ENCODE assay signal across 8 cellular contexts in genomic region chr20:18632196-18632789, GRCh38. TPM values are rescaled to one million over a fixed set of nuclear protein-coding genes. Genes with fewer than 3 reads are reported as not detected.
DNase-seq lines count a peak whose midpoint lies in the region; ATAC-seq and TF ChIP-seq lines count a peak whose summit lies in the region.

No MANE protein-coding gene starts in this region.

- no peak overlapping the region for H3K27ac Mint-ChIP-seq in activated CD8-positive, alpha-beta T cell treated with anti-CD3 and anti-CD28 coated beads for 36 hours
- H3K27ac Mint-ChIP-seq in endodermal cell: no peak overlapping the region
- no peak overlapping the region for H3K27ac Mint-ChIP-seq in stimulated activated memory B cell treated with anti-CD40 and anti-IgM and Interleukin-4, amounts not matched to agents 10 μg/mL and 1 μg/mL and 100 μg/mL, for 72 hours

- no peaks in the 10 kb centered on the region for H3K9me3 Mint-ChIP-seq in activated CD8-positive, alpha-beta T cell treated with anti-CD3 and anti-CD28 coated beads for 36 hours
- no peaks in the 10 kb centered on the region for H3K9me3 Mint-ChIP-seq in endodermal cell
- no peaks in the 10 kb centered on the region for H3K9me3 Mint-ChIP-seq in stimulated activated memory B cell treated with anti-CD40 and anti-IgM and Interleukin-4, amounts not matched to agents 10 μg/mL and 1 μg/mL and 100 μg/mL, for 72 hours

- H3K4me1 ChIP-seq in endodermal cell (ENCODE audit: control insufficient read depth, insufficient read depth, low read length) (peaks cover 6% of the 10 kb centered on the region), mesenchymal stem cell (ENCODE audit: control insufficient read depth, insufficient read depth, low read depth, low read length) (peaks cover 2% of the 10 kb centered on the region)

- H3K27me3 ChIP-seq in endodermal cell (ENCODE audit: control insufficient read depth, insufficient read depth, low read length, poor library complexity, severe bottlenecking): no peaks in the 10 kb centered on the region
- no peaks in the 10 kb centered on the region for H3K27me3 ChIP-seq in mesenchymal stem cell (ENCODE audit: control insufficient read depth in 1 of 2, insufficient read depth in 1 of 2, low read length in 2 of 2)

- H2AK5ac ChIP-seq in mesenchymal stem cell (ENCODE audit: low read length, severe bottlenecking): no peak overlapping the region

- H2BK120ac ChIP-seq in mesenchymal stem cell (ENCODE audit: low read depth, low read length): no peak overlapping the region

- H3K9ac ChIP-seq in endodermal cell (ENCODE audit: extremely low read depth, low read length, poor library complexity, severe bottlenecking) (no peak overlapping the region), mesenchymal stem cell (ENCODE audit: low read length) (no peak overlapping the region)

- no peak overlapping the region for H3K4me2 ChIP-seq in mesenchymal stem cell (ENCODE audit: low read length, poor library complexity, severe bottlenecking)

- no peak overlapping the region for H3K14ac ChIP-seq in mesenchymal stem cell (ENCODE audit: low read length in 2 of 2)

- no peak overlapping the region for H3K4ac ChIP-seq in mesenchymal stem cell (ENCODE audit: low read depth in 1 of 2, low read length in 2 of 2)

- TF ChIP-seq CTCF in activated CD8-positive, alpha-beta T cell treated with anti-CD3 and anti-CD28 coated beads for 36 hours (IDR thresholded peaks at IDR 0.05): peak; percentile 96
- TF ChIP-seq CTCF in endodermal cell (conservative IDR thresholded peaks at IDR 0.05): peak; percentile 99

- no peak overlapping the region for H2BK15ac ChIP-seq in mesenchymal stem cell (ENCODE audit: low read depth, poor library complexity, severe bottlenecking)

- H3K27ac ChIP-seq in endodermal cell (ENCODE audit: low read depth, low read length) (no peak overlapping the region), mesenchymal stem cell (ENCODE audit: low read length, poor library complexity, severe bottlenecking) (no peak overlapping the region)

- H2AFZ ChIP-seq in mesenchymal stem cell (ENCODE audit: low read depth, low read length): no peak overlapping the region

- peaks cover 13% of the 10 kb centered on the region for H3K79me1 ChIP-seq in mesenchymal stem cell (replicated peaks; ENCODE audit: low read length, poor library complexity, severe bottlenecking)

- peaks cover 20% of the 10 kb centered on the region for H3K36me3 Mint-ChIP-seq in activated CD8-positive, alpha-beta T cell treated with anti-CD3 and anti-CD28 coated beads for 36 hours (ENCODE audit: low read depth)
- peaks cover 9% of the 10 kb centered on the region for H3K36me3 Mint-ChIP-seq in endodermal cell (ENCODE audit: low read depth)
- peaks cover 38% of the 10 kb centered on the region for H3K36me3 Mint-ChIP-seq in stimulated activated memory B cell treated with anti-CD40 and anti-IgM and Interleukin-4, amounts not matched to agents 10 μg/mL and 1 μg/mL and 100 μg/mL, for 72 hours

- H3K36me3 ChIP-seq in endodermal cell (ENCODE audit: control insufficient read depth, insufficient read depth, low read length) (no peaks in the 10 kb centered on the region), mesenchymal stem cell (ENCODE audit: control insufficient read depth in 1 of 2, insufficient read depth in 2 of 2, low read depth in 1 of 2, low read length in 2 of 2) (peaks cover 15 to 23% of the 10 kb centered on the region in 2 experiments)

- H3K4me3 ChIP-seq in endodermal cell (ENCODE audit: low read length): no peak overlapping the region
- H3K4me3 ChIP-seq in mesenchymal stem cell (ENCODE audit: insufficient read depth in 1 of 2, low read depth in 1 of 2, low read length in 2 of 2): no peak overlapping the region

- no peaks in the 10 kb centered on the region for H3K4me1 Mint-ChIP-seq in activated CD8-positive, alpha-beta T cell treated with anti-CD3 and anti-CD28 coated beads for 36 hours (ENCODE audit: low read depth)
- peaks cover 26% of the 10 kb centered on the region for H3K4me1 Mint-ChIP-seq in endodermal cell
- peaks cover 16% of the 10 kb centered on the region for H3K4me1 Mint-ChIP-seq in stimulated activated memory B cell treated with anti-CD40 and anti-IgM and Interleukin-4, amounts not matched to agents 10 μg/mL and 1 μg/mL and 100 μg/mL, for 72 hours

- CTCF ChIA-PET in activated CD8-positive, alpha-beta T cell treated with anti-CD3 and anti-CD28 coated beads for 36 hours (lab: Charles Lee): interaction anchor here (0.5 to 2.4 kb wide), 31 partner anchors 9 to 956 kb away, joined by 3 to 14 read pairs (median 3); no protein-coding TSS in a partner anchor

- H3K9me3 ChIP-seq in endodermal cell (ENCODE audit: control insufficient read depth, low read length) (no peaks in the 10 kb centered on the region), mesenchymal stem cell (ENCODE audit: control insufficient read depth, low read length) (no peaks in the 10 kb centered on the region)

- intact Hi-C loops in activated CD8-positive, alpha-beta T cell treated with anti-CD3 and anti-CD28 coated beads for 36 hours (cut with micrococcal nuclease): no loop called here

- H4K91ac ChIP-seq in mesenchymal stem cell (ENCODE audit: low read length): no peak overlapping the region

- ATAC-seq in GM21360 (IDR thresholded peaks at IDR 0.05; ENCODE audit: unreplicated experiment): peak; percentile 93
- ATAC-seq in activated CD8-positive, alpha-beta T cell treated with anti-CD3 and anti-CD28 coated beads for 36 hours: peak; percentile 94
- peak; percentile 87 for ATAC-seq in stimulated activated memory B cell treated with anti-CD40 and anti-IgM and Interleukin-4, amounts not matched to agents 10 μg/mL and 1 μg/mL and 100 μg/mL, for 72 hours

- H3K18ac ChIP-seq in mesenchymal stem cell (ENCODE audit: low read depth in 1 of 2, low read length in 2 of 2): no peak overlapping the region

- H3K4me3 Mint-ChIP-seq in activated CD8-positive, alpha-beta T cell treated with anti-CD3 and anti-CD28 coated beads for 36 hours: no peak overlapping the region
- H3K4me3 Mint-ChIP-seq in endodermal cell: no peak overlapping the region
- no peak overlapping the region for H3K4me3 Mint-ChIP-seq in stimulated activated memory B cell treated with anti-CD40 and anti-IgM and Interleukin-4, amounts not matched to agents 10 μg/mL and 1 μg/mL and 100 μg/mL, for 72 hours

- H3K23ac ChIP-seq in mesenchymal stem cell (ENCODE audit: low read length in 2 of 2): no peak overlapping the region

- DNase-seq in Caki2 (ENCODE audit: low read depth): peak; percentile 51
- DNase-seq in HK-2 (ENCODE audit: unreplicated experiment): peak; percentile 61
- DNase-seq in NCI-H774 (lab: John Stamatoyannopoulos, UW): peak; percentile 26
- DNase-seq in activated CD8-positive, alpha-beta T cell treated with anti-CD3 and anti-CD28 coated beads for 36 hours: peak; percentile 74
- DNase-seq in endodermal cell: peak; percentile 92
- DNase-seq in mesenchymal stem cell: peak; percentile 69

- H2BK12ac ChIP-seq in mesenchymal stem cell (ENCODE audit: low read length in 2 of 2): no peak overlapping the region

- H2BK5ac ChIP-seq in mesenchymal stem cell (ENCODE audit: low read depth, low read length, poor library complexity, severe bottlenecking): no peak overlapping the region

- POLR2A ChIA-PET in activated CD8-positive, alpha-beta T cell treated with anti-CD3 and anti-CD28 coated beads for 36 hours (lab: Charles Lee): no interaction called here

- WGBS in endodermal cell (ENCODE audit: insufficient coverage in 1 of 2, insufficient read length in 1 of 2), 2 experiments: 0 to 17% methylated on average over 1 to 7 of the region's 7 CpGs
- 4% methylated on average over 4 of the region's 7 CpGs for WGBS in mesenchymal stem cell

- no peaks in the 10 kb centered on the region for H3K27me3 Mint-ChIP-seq in activated CD8-positive, alpha-beta T cell treated with anti-CD3 and anti-CD28 coated beads for 36 hours
- H3K27me3 Mint-ChIP-seq in endodermal cell (ENCODE audit: insufficient read depth): no peaks in the 10 kb centered on the region
- H3K27me3 Mint-ChIP-seq in stimulated activated memory B cell treated with anti-CD40 and anti-IgM and Interleukin-4, amounts not matched to agents 10 μg/mL and 1 μg/mL and 100 μg/mL, for 72 hours: no peaks in the 10 kb centered on the region

- no peak overlapping the region for H4K8ac ChIP-seq in mesenchymal stem cell (ENCODE audit: low read length)

- in situ Hi-C loops in Caki2 (cut with HindIII; ENCODE audit: low pct_unique_long_range_greater_than_20kb, low sequenced_read_pairs): loop anchor here (25.0 kb wide), 1 partner anchor 305 kb away; no protein-coding TSS in a partner anchor

RNA-seq across cellular contexts. Expression of gene DTD1, which starts 44.4 kb away (rescaled TPM):
- total RNA-seq in Caki2 (2014; rRNA removed; shearing (Covaris generic); ENCODE audit: low replicate concordance): 208 and 236 TPM in 2 replicates
- 10 to 100 TPM; 52.3 to 53.5 TPM for total RNA-seq in activated CD8-positive, alpha-beta T cell treated with anti-CD3 and anti-CD28 coated beads for 36 hours
- 10 to 100 TPM; 34.2 to 44.0 TPM for total RNA-seq in endodermal cell
- polyA plus RNA-seq in endodermal cell (2013, experiment 1 of 2): 64.2 TPM
- 62.1 TPM for polyA plus RNA-seq in endodermal cell (2013, experiment 2 of 2)
- 38.8 TPM for polyA plus RNA-seq in mesenchymal stem cell (2013, experiment 1 of 2)
- 39.2 TPM for polyA plus RNA-seq in mesenchymal stem cell (2013, experiment 2 of 2)

Comparison
In these comparisons a context has a peak if more than half of its experiments do, and no peak if none do; other contexts are left out.
1. DNase-seq: peak in every context shown above with its lines; median percentile 92 in endodermal cell; 74 in activated CD8-positive, alpha-beta T cell treated with anti-CD3 and anti-CD28 coated beads for 36 hours; 69 in mesenchymal stem cell; 61 in HK-2; 51 in Caki2; 26 in NCI-H774.